In genomic region chr5:133992429-133993151, GRCh38 we compare ENCODE assay signal across 13 cellular contexts. TPM values are rescaled to one million over a fixed set of nuclear protein-coding genes. Genes with fewer than 3 reads are reported as not detected.
A peak's percentile ranks its signal among the peaks of the same experiment; 100 is the strongest.
DNase-seq lines count a peak whose midpoint lies in the region; ATAC-seq and TF ChIP-seq lines count a peak whose summit lies in the region.
"Had no signal": no experiment of that assay in that cellular context is flagged by ENCODE, and none has a peak within 500 bp of the region (broad histone marks: within the 10 kb centered on the region; RNA-seq: fewer than 3 reads in every experiment).

No MANE protein-coding gene starts in this region.

- peak overlapping the region; percentile 78 for H3K27ac ChIP-seq in VCaP
- H3K27ac ChIP-seq: SJCRH30 had no signal

- H3K4me1 Mint-ChIP-seq in T-helper 2 cell treated with Interferon-gamma antibody and Interleukin-4, amounts not matched to agents 5 μg/mL and 100 μg/mL, for 36 hours (ENCODE audit: low read depth) = peaks cover 23% of the 10 kb centered on the region
- peaks cover 48% of the 10 kb centered on the region for H3K4me1 Mint-ChIP-seq in type B pancreatic cell (ENCODE audit: unreplicated experiment)

- ATAC-seq in GM19463 (IDR thresholded peaks at IDR 0.05; ENCODE audit: unreplicated experiment) = no peak
- ATAC-seq: activated T-helper 17 cell treated with anti-CD3 and anti-CD28 coated beads, Interleukin-2, amount 50 U/mL, for 72 hours had no signal

- DNase-seq in T-helper 2 cell treated with Interferon-gamma antibody and Interleukin-4, amounts not matched to agents 5 μg/mL and 100 μg/mL, for 36 hours (ENCODE audit: low spot score) = no peak
- no peak for DNase-seq in T-helper 2 cell
- DNase-seq in left kidney (ENCODE audit: low read depth, low spot score) = peak; percentile 21
- DNase-seq in type B pancreatic cell (ENCODE audit: extremely low spot score, unreplicated experiment) = no peak
- DNase-seq in T-helper 1 cell = no peak
- DNase-seq in NCI-H446 treated with DMSO at 0.1 percent for 48 hours (lab: John Stamatoyannopoulos, UW) = no peak
- DNase-seq: GOT3, NCI-H2081 treated with DMSO at 0.1 percent for 48 hours, SJCRH30 had no signal

- no peak for TF ChIP-seq CTCF in VCaP (conservative IDR thresholded peaks at IDR 0.05)
- no peak for TF ChIP-seq CTCF in type B pancreatic cell (conservative IDR thresholded peaks at IDR 0.05)

- no peak overlapping the region for H3K4me3 Mint-ChIP-seq in T-helper 2 cell treated with Interferon-gamma antibody and Interleukin-4, amounts not matched to agents 5 μg/mL and 100 μg/mL, for 36 hours
- H3K4me3 Mint-ChIP-seq in type B pancreatic cell = no peak overlapping the region
- H3K4me3 Mint-ChIP-seq: activated T-helper 17 cell treated with anti-CD3 and anti-CD28 coated beads, Interleukin-2, amount 50 U/mL, for 72 hours had no signal

- H3K36me3 Mint-ChIP-seq in T-helper 2 cell treated with Interferon-gamma antibody and Interleukin-4, amounts not matched to agents 5 μg/mL and 100 μg/mL, for 36 hours (ENCODE audit: low read depth) = peaks cover 29% of the 10 kb centered on the region
- H3K36me3 Mint-ChIP-seq in type B pancreatic cell = peaks cover 8% of the 10 kb centered on the region

- H3K27me3 Mint-ChIP-seq in T-helper 2 cell treated with Interferon-gamma antibody and Interleukin-4, amounts not matched to agents 5 μg/mL and 100 μg/mL, for 36 hours (ENCODE audit: low read depth) = no peaks in the 10 kb centered on the region
- no peaks in the 10 kb centered on the region for H3K27me3 Mint-ChIP-seq in type B pancreatic cell
- H3K27me3 Mint-ChIP-seq: activated T-helper 17 cell treated with anti-CD3 and anti-CD28 coated beads, Interleukin-2, amount 50 U/mL, for 72 hours; IgD-negative memory B cell had no signal

- peak overlapping the region; percentile 36 for H3K27ac Mint-ChIP-seq in T-helper 2 cell treated with Interferon-gamma antibody and Interleukin-4, amounts not matched to agents 5 μg/mL and 100 μg/mL, for 36 hours
- peak overlapping the region; percentile 32 for H3K27ac Mint-ChIP-seq in type B pancreatic cell
- H3K27ac Mint-ChIP-seq: activated T-helper 17 cell treated with anti-CD3 and anti-CD28 coated beads, Interleukin-2, amount 50 U/mL, for 72 hours had no signal

- H3K9me3 Mint-ChIP-seq in T-helper 2 cell treated with Interferon-gamma antibody and Interleukin-4, amounts not matched to agents 5 μg/mL and 100 μg/mL, for 36 hours = no peaks in the 10 kb centered on the region
- H3K9me3 Mint-ChIP-seq in type B pancreatic cell = no peaks in the 10 kb centered on the region
- H3K9me3 Mint-ChIP-seq: activated T-helper 17 cell treated with anti-CD3 and anti-CD28 coated beads, Interleukin-2, amount 50 U/mL, for 72 hours; IgD-negative memory B cell had no signal

RNA-seq across cellular contexts. Expression of gene VDAC1, which starts 12.2 kb away (rescaled TPM):
- 186 and 219 TPM in 2 replicates for total RNA-seq in type B pancreatic cell (ENCODE audit: low replicate concordance)

RNA-seq across cellular contexts. Expression of gene C5orf15, which starts 24.2 kb away (rescaled TPM):
- total RNA-seq in type B pancreatic cell (ENCODE audit: low replicate concordance) = 47.2 and 49.6 TPM in 2 replicates
